ENCODE assay signal across 2 cellular contexts in the genomic region with DNA sequence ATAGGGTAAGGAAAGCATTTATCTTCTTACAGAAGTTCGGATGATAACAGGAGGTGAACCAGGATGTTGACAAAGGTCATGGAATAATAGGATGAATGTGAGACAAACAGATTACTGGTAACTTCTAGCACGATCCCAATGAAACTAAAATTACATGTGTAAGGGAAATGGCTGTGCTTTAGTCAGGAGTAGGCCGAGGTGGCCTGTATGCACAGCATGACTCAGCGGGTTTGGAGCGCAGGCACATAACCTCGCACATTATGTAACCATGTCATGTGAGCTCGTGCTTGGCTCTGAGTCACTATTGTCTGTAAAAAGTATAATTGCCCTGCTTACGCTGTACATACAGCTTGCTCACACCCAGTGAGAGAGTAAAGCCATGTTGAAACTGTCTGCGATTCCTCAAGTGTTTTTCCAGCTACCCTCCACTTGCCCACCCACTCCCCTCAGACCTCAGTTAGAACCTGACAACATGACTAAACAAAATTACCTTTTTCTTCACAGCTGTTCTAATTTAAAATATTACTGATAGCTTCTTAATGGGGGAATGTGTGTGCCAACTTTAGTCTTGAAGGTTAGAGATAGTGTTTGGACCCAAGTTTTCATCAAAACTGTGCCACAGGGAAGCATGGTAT.
TF ChIP-seq lines count a peak whose summit lies in the region.

No MANE protein-coding gene starts in this region.

TF ChIP-seq in IMR-90, 13 proteins besides CTCF, POLR2A, EP300 and RAD21:
- peak; percentile 88 for TF ChIP-seq MAFK (IDR thresholded peaks at IDR 0.05; ENCODE audit: low read depth, low read length)
- TF ChIP-seq CHD1 (IDR thresholded peaks at IDR 0.05; ENCODE audit: low read depth, low read length), result no peak
- TF ChIP-seq, protein P1, sequence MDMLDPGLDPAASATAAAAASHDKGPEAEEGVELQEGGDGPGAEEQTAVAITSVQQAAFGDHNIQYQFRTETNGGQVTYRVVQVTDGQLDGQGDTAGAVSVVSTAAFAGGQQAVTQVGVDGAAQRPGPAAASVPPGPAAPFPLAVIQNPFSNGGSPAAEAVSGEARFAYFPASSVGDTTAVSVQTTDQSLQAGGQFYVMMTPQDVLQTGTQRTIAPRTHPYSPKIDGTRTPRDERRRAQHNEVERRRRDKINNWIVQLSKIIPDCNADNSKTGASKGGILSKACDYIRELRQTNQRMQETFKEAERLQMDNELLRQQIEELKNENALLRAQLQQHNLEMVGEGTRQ (IDR thresholded peaks at IDR 0.05; ENCODE audit: low read depth, low read length), result peak; percentile 71
- TF ChIP-seq MAZ (IDR thresholded peaks at IDR 0.05; ENCODE audit: borderline replicate concordance, low read depth, low read length), result no peak
- TF ChIP-seq BHLHE40 (IDR thresholded peaks at IDR 0.05; ENCODE audit: low read depth, low read length), result peak; percentile 95
- TF ChIP-seq CEBPB (IDR thresholded peaks at IDR 0.05; ENCODE audit: low read depth, low read length), result peak; percentile 51; the same call in 1 of the 2 replicates
- TF ChIP-seq RCOR1 (IDR thresholded peaks at IDR 0.05; ENCODE audit: insufficient replicate concordance, low read length), result no peak
- peak; percentile 71 for TF ChIP-seq FOS (IDR thresholded peaks at IDR 0.05; ENCODE audit: low read depth, low read length)
- TF ChIP-seq, protein P2, sequence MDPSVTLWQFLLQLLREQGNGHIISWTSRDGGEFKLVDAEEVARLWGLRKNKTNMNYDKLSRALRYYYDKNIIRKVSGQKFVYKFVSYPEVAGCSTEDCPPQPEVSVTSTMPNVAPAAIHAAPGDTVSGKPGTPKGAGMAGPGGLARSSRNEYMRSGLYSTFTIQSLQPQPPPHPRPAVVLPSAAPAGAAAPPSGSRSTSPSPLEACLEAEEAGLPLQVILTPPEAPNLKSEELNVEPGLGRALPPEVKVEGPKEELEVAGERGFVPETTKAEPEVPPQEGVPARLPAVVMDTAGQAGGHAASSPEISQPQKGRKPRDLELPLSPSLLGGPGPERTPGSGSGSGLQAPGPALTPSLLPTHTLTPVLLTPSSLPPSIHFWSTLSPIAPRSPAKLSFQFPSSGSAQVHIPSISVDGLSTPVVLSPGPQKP (IDR thresholded peaks at IDR 0.05; ENCODE audit: borderline replicate concordance, low read depth, low read length), result no peak
- no peak for TF ChIP-seq SMC3 (IDR thresholded peaks at IDR 0.05; ENCODE audit: low read depth, low read length)
- TF ChIP-seq MXI1 (IDR thresholded peaks at IDR 0.05; ENCODE audit: borderline replicate concordance, low read depth, low read length), result no peak
- TF ChIP-seq NFE2L2 (IDR thresholded peaks at IDR 0.05; ENCODE audit: low read depth, low read length), result peak; percentile 98
- no peak for TF ChIP-seq RFX5 (IDR thresholded peaks at IDR 0.05; ENCODE audit: low read depth, low read length)
TF ChIP-seq in IMR-90: peak in this region for 6.

TF ChIP-seq in GM12878, 131 proteins besides CTCF, POLR2A, EP300 and RAD21:
- TF ChIP-seq CBX5 (IDR thresholded peaks at IDR 0.05; ENCODE audit: low read depth) (peak; percentile 98), HDGF (IDR thresholded peaks at IDR 0.05) (no peak), ZBED1 (IDR thresholded peaks at IDR 0.05; ENCODE audit: borderline replicate concordance) (no peak)
- TF ChIP-seq, protein P3, sequence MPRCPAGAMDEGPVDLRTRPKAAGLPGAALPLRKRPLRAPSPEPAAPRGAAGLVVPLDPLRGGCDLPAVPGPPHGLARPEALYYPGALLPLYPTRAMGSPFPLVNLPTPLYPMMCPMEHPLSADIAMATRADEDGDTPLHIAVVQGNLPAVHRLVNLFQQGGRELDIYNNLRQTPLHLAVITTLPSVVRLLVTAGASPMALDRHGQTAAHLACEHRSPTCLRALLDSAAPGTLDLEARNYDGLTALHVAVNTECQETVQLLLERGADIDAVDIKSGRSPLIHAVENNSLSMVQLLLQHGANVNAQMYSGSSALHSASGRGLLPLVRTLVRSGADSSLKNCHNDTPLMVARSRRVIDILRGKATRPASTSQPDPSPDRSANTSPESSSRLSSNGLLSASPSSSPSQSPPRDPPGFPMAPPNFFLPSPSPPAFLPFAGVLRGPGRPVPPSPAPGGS (IDR thresholded peaks at IDR 0.05; ENCODE audit: borderline replicate concordance, insufficient read depth, low read depth, low read length, poor library complexity, severe bottlenecking), result peak; percentile 86
- TF ChIP-seq, protein P4, sequence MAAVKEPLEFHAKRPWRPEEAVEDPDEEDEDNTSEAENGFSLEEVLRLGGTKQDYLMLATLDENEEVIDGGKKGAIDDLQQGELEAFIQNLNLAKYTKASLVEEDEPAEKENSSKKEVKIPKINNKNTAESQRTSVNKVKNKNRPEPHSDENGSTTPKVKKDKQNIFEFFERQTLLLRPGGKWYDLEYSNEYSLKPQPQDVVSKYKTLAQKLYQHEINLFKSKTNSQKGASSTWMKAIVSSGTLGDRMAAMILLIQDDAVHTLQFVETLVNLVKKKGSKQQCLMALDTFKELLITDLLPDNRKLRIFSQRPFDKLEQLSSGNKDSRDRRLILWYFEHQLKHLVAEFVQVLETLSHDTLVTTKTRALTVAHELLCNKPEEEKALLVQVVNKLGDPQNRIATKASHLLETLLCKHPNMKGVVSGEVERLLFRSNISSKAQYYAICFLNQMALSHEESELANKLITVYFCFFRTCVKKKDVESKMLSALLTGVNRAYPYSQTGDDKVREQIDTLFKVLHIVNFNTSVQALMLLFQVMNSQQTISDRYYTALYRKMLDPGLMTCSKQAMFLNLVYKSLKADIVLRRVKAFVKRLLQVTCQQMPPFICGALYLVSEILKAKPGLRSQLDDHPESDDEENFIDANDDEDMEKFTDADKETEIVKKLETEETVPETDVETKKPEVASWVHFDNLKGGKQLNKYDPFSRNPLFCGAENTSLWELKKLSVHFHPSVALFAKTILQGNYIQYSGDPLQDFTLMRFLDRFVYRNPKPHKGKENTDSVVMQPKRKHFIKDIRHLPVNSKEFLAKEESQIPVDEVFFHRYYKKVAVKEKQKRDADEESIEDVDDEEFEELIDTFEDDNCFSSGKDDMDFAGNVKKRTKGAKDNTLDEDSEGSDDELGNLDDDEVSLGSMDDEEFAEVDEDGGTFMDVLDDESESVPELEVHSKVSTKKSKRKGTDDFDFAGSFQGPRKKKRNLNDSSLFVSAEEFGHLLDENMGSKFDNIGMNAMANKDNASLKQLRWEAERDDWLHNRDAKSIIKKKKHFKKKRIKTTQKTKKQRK (IDR thresholded peaks at IDR 0.05; ENCODE audit: low read depth, low read length), result peak; percentile 86
